ENCODE assay signal across 8 cellular contexts in genomic region chr9:34701769-34702736, GRCh38. TPM values are rescaled to one million over a fixed set of nuclear protein-coding genes. Genes with fewer than 3 reads are reported as not detected.
DNase-seq lines count a peak whose midpoint lies in the region; ATAC-seq and TF ChIP-seq lines count a peak whose summit lies in the region.

No MANE protein-coding gene starts in this region.

- peaks cover 0 to 14% (median 7%) of the 10 kb centered on the region in 4 donors for H3K4me1 ChIP-seq in liver (ENCODE audit: control insufficient read depth in 4 of 4, insufficient read depth in 4 of 4, low read length in 3 of 4)

- H3K27me3 ChIP-seq in dorsolateral prefrontal cortex (no peaks in the 10 kb centered on the region), liver (ENCODE audit: control insufficient read depth in 4 of 4, insufficient read depth in 4 of 4, low read length in 3 of 4) (no peaks in the 10 kb centered on the region)

- DNase-seq in GM04503 (ENCODE audit: low read depth) (peak; percentile 61), NCI-H510A treated with DMSO at 0.1 percent for 48 hours (lab: John Stamatoyannopoulos, UW) (peak; percentile 54), dorsolateral prefrontal cortex (peak; percentile 80 to 87 (median 84))
- peak; percentile 89 for DNase-seq in activated CD4-positive, alpha-beta memory T cell treated with anti-CD3 and anti-CD28 coated beads for 36 hours
- DNase-seq in stimulated activated CD4-positive, alpha-beta T cell treated with anti-CD3 and anti-CD28 coated beads, Interleukin-2, amount 100 ng/mL, for 4 hours (ENCODE audit: low read depth), result peak; percentile 78

- H3K27ac ChIP-seq in dorsolateral prefrontal cortex, result peak overlapping the region in 57 of 59 donors; percentile 49 to 91 (median 81)
- H3K27ac ChIP-seq in liver (ENCODE audit: low read depth in 1 of 2, low read length in 2 of 2), result peak overlapping the region; percentile 34 to 60

- peak; percentile 90 to 100 (median 98) for TF ChIP-seq CTCF in dorsolateral prefrontal cortex (IDR thresholded peaks at IDR 0.05 in 54 of 56, conservative IDR thresholded peaks at IDR 0.05 in 2 of 56; ENCODE audit: low read depth in 1 of 56, partially characterized antibody in 56 of 56)
- TF ChIP-seq CTCF in liver (IDR thresholded peaks at IDR 0.05; ENCODE audit: low read depth, low read length, missing input control), result peak; percentile 99

- H3K36me3 ChIP-seq in liver (ENCODE audit: control insufficient read depth in 4 of 4, insufficient read depth in 3 of 4, low read depth in 1 of 4, low read length in 3 of 4), result no peaks in the 10 kb centered on the region

- ATAC-seq in HG03066 (IDR thresholded peaks at IDR 0.05; ENCODE audit: low read depth, unreplicated experiment), result peak; percentile 73
- ATAC-seq in HG03135 (IDR thresholded peaks at IDR 0.05; ENCODE audit: unreplicated experiment), result no peak

- peak overlapping the region; percentile 3 to 45 for H3K9ac ChIP-seq in liver (ENCODE audit: low read depth in 1 of 2, low read length in 2 of 2)

- H3K27ac Mint-ChIP-seq in activated CD4-positive, alpha-beta memory T cell treated with anti-CD3 and anti-CD28 coated beads for 36 hours, result peak overlapping the region; percentile 38

- CTCF ChIA-PET in activated CD4-positive, alpha-beta memory T cell treated with anti-CD3 and anti-CD28 coated beads for 36 hours (lab: Charles Lee), result interaction anchor here (0.5 to 4.1 kb wide), 59 partner anchors 9 to 774 kb away, joined by 3 to 49 read pairs (median 5); partner anchors contain the start of genes ARID3C, CCL19, CCL27 and DCTN3

- peak overlapping the region; percentile 77 for H3K4me3 Mint-ChIP-seq in activated CD4-positive, alpha-beta memory T cell treated with anti-CD3 and anti-CD28 coated beads for 36 hours

- H3K9me3 Mint-ChIP-seq in activated CD4-positive, alpha-beta memory T cell treated with anti-CD3 and anti-CD28 coated beads for 36 hours, result no peaks in the 10 kb centered on the region

- intact Hi-C loops in activated CD4-positive, alpha-beta memory T cell treated with anti-CD3 and anti-CD28 coated beads for 36 hours (cut with micrococcal nuclease), result loop anchor here (1.0 to 2.0 kb wide), 3 partner anchors 27 to 90 kb away; partner anchors contain the start of gene RPP25L
- intact Hi-C loops in dorsolateral prefrontal cortex (cut with DNase I), result loop anchor here (2.0 to 5.0 kb wide), 6 partner anchors 35 to 290 kb away; partner anchors contain the start of genes GALT (in 2 of the 2) and CCL27 (in 1 of the 2)

- TF ChIP-seq RAD21 in liver (IDR thresholded peaks at IDR 0.05), result peak; percentile 97 to 99

- WGBS in liver, result 3% methylated on average over 30 of the region's 30 CpGs

- H3K36me3 Mint-ChIP-seq in activated CD4-positive, alpha-beta memory T cell treated with anti-CD3 and anti-CD28 coated beads for 36 hours, result no peaks in the 10 kb centered on the region

- H3K9me3 ChIP-seq in liver (ENCODE audit: control insufficient read depth in 4 of 4, low read length in 3 of 4), result no peaks in the 10 kb centered on the region

- peaks cover 2% of the 10 kb centered on the region for H3K4me1 Mint-ChIP-seq in activated CD4-positive, alpha-beta memory T cell treated with anti-CD3 and anti-CD28 coated beads for 36 hours (ENCODE audit: low read depth)

- POLR2A ChIA-PET in activated CD4-positive, alpha-beta memory T cell treated with anti-CD3 and anti-CD28 coated beads for 36 hours (lab: Charles Lee), result interaction anchor here (0.8 kb wide), 2 partner anchors 40 to 46 kb away, joined by 3 read pairs; partner anchors contain the start of gene CCL27

- peak overlapping the region; percentile 53 to 92 (median 75) for H3K4me3 ChIP-seq in dorsolateral prefrontal cortex
- peak overlapping the region; percentile 57 to 72 (median 70) for H3K4me3 ChIP-seq in liver (ENCODE audit: low read depth in 1 of 3, low read length in 3 of 3)

- peaks cover 2% of the 10 kb centered on the region for H3K27me3 Mint-ChIP-seq in activated CD4-positive, alpha-beta memory T cell treated with anti-CD3 and anti-CD28 coated beads for 36 hours

TF ChIP-seq in liver, 16 proteins besides CTCF, POLR2A, EP300 and RAD21 (continues in another document):
- TF ChIP-seq HNF4A (conservative IDR thresholded peaks at IDR 0.05) (peak in 1 of 2 donors; percentile 14), ATF3 (IDR thresholded peaks at IDR 0.05) (no peak), REST (IDR thresholded peaks at IDR 0.05) (no peak), JUND (IDR thresholded peaks at IDR 0.05) (peak in 1 of 2 donors; percentile 11), HNF4G (IDR thresholded peaks at IDR 0.05) (no peak), SP1 (IDR thresholded peaks at IDR 0.05) (peak; percentile 31), TAF1 (conservative IDR thresholded peaks at IDR 0.05) (no peak), RXRA (IDR thresholded peaks at IDR 0.05) (peak; percentile 29 to 50), YY1 (IDR thresholded peaks at IDR 0.05) (peak; percentile 55), EGR1 (IDR thresholded peaks at IDR 0.05; ENCODE audit: low read depth in 2 of 2) (no peak), ZBTB33 (IDR thresholded peaks at IDR 0.05) (no peak), NR2F2 (IDR thresholded peaks at IDR 0.05) (peak; percentile 58), FOXA1 (IDR thresholded peaks at IDR 0.05) (no peak), GABPA (IDR thresholded peaks at IDR 0.05 in 1 of 2, conservative IDR thresholded peaks at IDR 0.05 in 1 of 2) (no peak), FOXA2 (IDR thresholded peaks at IDR 0.05) (no peak)

RNA-seq across cellular contexts. Expression of gene CCL21, which starts 7.9 kb away (rescaled TPM):
- total RNA-seq in activated CD4-positive, alpha-beta memory T cell treated with anti-CD3 and anti-CD28 coated beads for 36 hours, result not detected
- total RNA-seq in dorsolateral prefrontal cortex (under 1 TPM in 1 of 120 experiments, not detected in 119; 0.95 TPM), liver (1 to 10 TPM; 2.2 to 4.5 TPM)
- polyA plus RNA-seq in liver, result 10 to 100 TPM; 16.7 to 31.0 TPM

RNA-seq across cellular contexts. Expression of gene CCL19, which starts 11.0 kb away (rescaled TPM):
- not detected for total RNA-seq in activated CD4-positive, alpha-beta memory T cell treated with anti-CD3 and anti-CD28 coated beads for 36 hours
- total RNA-seq in dorsolateral prefrontal cortex, result 10 to 100 TPM in 2 of 120 experiments, 1 to 10 TPM in 42, under 1 TPM in 5, not detected in 71; 0.77 to 16.3 (median 1.8) TPM
- total RNA-seq in liver, result under 1 TPM in 1 of 2 donors, not detected in 1; 0.33 TPM
- 1 to 10 TPM in 1 of 2 donors, under 1 TPM in 1; 0.65 to 2.9 TPM for polyA plus RNA-seq in liver

RNA-seq across cellular contexts. Expression of gene CCL27, which starts 39.6 kb away (rescaled TPM):
- total RNA-seq in activated CD4-positive, alpha-beta memory T cell treated with anti-CD3 and anti-CD28 coated beads for 36 hours, result under 1 TPM in 1 of 2 experiments, not detected in 1; 0.80 TPM
- total RNA-seq in dorsolateral prefrontal cortex, result 1 to 10 TPM in 37 of 120 experiments, under 1 TPM in 11, not detected in 72; 0.60 to 4.2 (median 1.4) TPM
- total RNA-seq in liver, result not detected
- not detected for polyA plus RNA-seq in liver

RNA-seq across cellular contexts. Expression of gene IL11RA, which starts 50.1 kb away (rescaled TPM):
- total RNA-seq in activated CD4-positive, alpha-beta memory T cell treated with anti-CD3 and anti-CD28 coated beads for 36 hours, result 10 to 100 TPM; 19.3 to 22.1 TPM
- total RNA-seq in dorsolateral prefrontal cortex, result 10 to 100 TPM; 14.7 to 58.5 (median 30.4) TPM
- total RNA-seq in liver, result 10 to 100 TPM; 14.8 to 35.3 TPM
- polyA plus RNA-seq in liver, result 10 to 100 TPM in 1 of 2 donors, 1 to 10 TPM in 1; 10.0 to 14.7 TPM

RNA-seq across cellular contexts. Expression of gene GALT, which starts 55.6 kb away (rescaled TPM):
- total RNA-seq in activated CD4-positive, alpha-beta memory T cell treated with anti-CD3 and anti-CD28 coated beads for 36 hours, result 10 to 100 TPM; 56.0 to 59.2 TPM
- total RNA-seq in dorsolateral prefrontal cortex (10 to 100 TPM; 42.5 to 97.3 (median 60.5) TPM), liver (100 to 1,000 TPM in 1 of 2 donors, 10 to 100 TPM in 1; 58.6 to 161 TPM)
- polyA plus RNA-seq in liver, result 100 to 1,000 TPM in 1 of 2 donors, 10 to 100 TPM in 1; 69.3 to 196 TPM
